Comparison of ENCODE assay signal across 1 cellular context in genomic region chr4:104859601-104860000, GRCh38.
TF ChIP-seq lines count a peak whose summit lies in the region.

No MANE protein-coding gene starts in this region.

TF ChIP-seq in WTC11, 78 proteins besides CTCF, POLR2A, EP300 and RAD21 (continued from another document):
- TF ChIP-seq ESRRA (CRISPR knock-in tag; IDR thresholded peaks at IDR 0.05; ENCODE audit: borderline replicate concordance) = no peak
- TF ChIP-seq USF2 (CRISPR knock-in tag; IDR thresholded peaks at IDR 0.05) = no peak
- no peak for TF ChIP-seq ZNF232 (CRISPR knock-in tag; IDR thresholded peaks at IDR 0.05)
- no peak for TF ChIP-seq ZNF138 (CRISPR knock-in tag; conservative IDR thresholded peaks at IDR 0.05)
- TF ChIP-seq ZNF416 (CRISPR knock-in tag; IDR thresholded peaks at IDR 0.05) = no peak
- TF ChIP-seq TEAD1 (CRISPR knock-in tag; IDR thresholded peaks at IDR 0.05) = no peak
- no peak for TF ChIP-seq FOXP4 (CRISPR knock-in tag; IDR thresholded peaks at IDR 0.05)
- TF ChIP-seq ZNF512 (CRISPR knock-in tag; IDR thresholded peaks at IDR 0.05; ENCODE audit: borderline replicate concordance) = no peak
- TF ChIP-seq TEAD4 (CRISPR knock-in tag; IDR thresholded peaks at IDR 0.05) = no peak
TF ChIP-seq in WTC11: peak in this region for 0.
